Comparison of ENCODE assay signal across 8 cellular contexts in genomic region chr16:10918294-10919002, GRCh38. TPM values are rescaled to one million over a fixed set of nuclear protein-coding genes. Genes with fewer than 3 reads are reported as not detected.
DNase-seq lines count a peak whose midpoint lies in the region; ATAC-seq and TF ChIP-seq lines count a peak whose summit lies in the region.

No MANE protein-coding gene starts in this region.

- ATAC-seq in T-helper 17 cell (peak; percentile 80), HG03378 (IDR thresholded peaks at IDR 0.05; ENCODE audit: unreplicated experiment) (no peak)

- H3K27me3 Mint-ChIP-seq in T-helper 17 cell, result no peaks in the 10 kb centered on the region

- no peaks in the 10 kb centered on the region for H3K9me3 ChIP-seq in T-helper 17 cell (ENCODE audit: control insufficient read depth, low read length, poor library complexity, severe bottlenecking)

- no peak overlapping the region for H3K4me3 Mint-ChIP-seq in T-helper 17 cell

- H3K4me1 Mint-ChIP-seq in T-helper 17 cell, result peaks cover 2% of the 10 kb centered on the region

- TF ChIP-seq CTCF in GM20000 (IDR thresholded peaks at IDR 0.05; ENCODE audit: extremely low read depth, missing control alignments) (peak; percentile 93), retinal pigment epithelial cell (conservative IDR thresholded peaks at IDR 0.05; ENCODE audit: low read depth, low read length) (peak; percentile 100)

- H3K27ac Mint-ChIP-seq in T-helper 17 cell, result no peak overlapping the region

- no peaks in the 10 kb centered on the region for H3K36me3 Mint-ChIP-seq in T-helper 17 cell (ENCODE audit: low read depth)

- DNase-seq in AG20443 (ENCODE audit: low spot score) (peak; percentile 91), GM20000 (ENCODE audit: low spot score) (peak; percentile 77), NCI-H146 treated with DMSO at 0.1 percent for 48 hours (lab: John Stamatoyannopoulos, UW; ENCODE audit: unreplicated experiment) (peak; percentile 61), T-helper 17 cell (peak; percentile 54 to 68 (median 56)), anterior cingulate cortex (lab: John Stamatoyannopoulos, UW) (peak in 55 of 58 donors; percentile 9 to 93 (median 75)), hepatic stellate cell (ENCODE audit: low spot score) (peak; percentile 89), retinal pigment epithelial cell (ENCODE audit: low read depth) (peak; percentile 80)

- peak overlapping the region; percentile 31 for H3K4me3 ChIP-seq in retinal pigment epithelial cell (ENCODE audit: low read length)

RNA-seq across cellular contexts. Expression of gene DEXI, which starts 23.8 kb away (rescaled TPM):
- total RNA-seq in T-helper 17 cell, result 10 to 100 TPM; 14.2 to 15.1 TPM

RNA-seq across cellular contexts. Expression of gene CLEC16A, which starts 25.9 kb away (rescaled TPM):
- 10 to 100 TPM; 31.1 to 32.0 TPM for total RNA-seq in T-helper 17 cell

RNA-seq across cellular contexts. Expression of gene CIITA, which starts 41.4 kb away (rescaled TPM):
- total RNA-seq in T-helper 17 cell, result 10 to 100 TPM in 1 of 2 donors, 1 to 10 TPM in 1; 9.7 to 25.3 TPM
